In genomic region chr7:132576723-132577089, GRCh38 we compare ENCODE assay signal across 1 cellular context.
TF ChIP-seq lines count a peak whose summit lies in the region.

No MANE protein-coding gene starts in this region.

TF ChIP-seq in GM23338, 12 proteins besides CTCF, POLR2A, EP300 and RAD21 (continued from another document):
- TF ChIP-seq ZNF462 (CRISPR knock-in tag; IDR thresholded peaks at IDR 0.05) (no peak), ZNF331 (CRISPR knock-in tag; IDR thresholded peaks at IDR 0.05; ENCODE audit: low read depth) (no peak), EZH2 (IDR thresholded peaks at IDR 0.05; ENCODE audit: low read depth, unreplicated experiment) (peak; percentile 27)
